8 cellular contexts compared by ENCODE assay signal in genomic region chr12:122023339-122024131, GRCh38. TPM values are rescaled to one million over a fixed set of nuclear protein-coding genes. Genes with fewer than 3 reads are reported as not detected.
DNase-seq lines count a peak whose midpoint lies in the region; ATAC-seq and TF ChIP-seq lines count a peak whose summit lies in the region.

No MANE protein-coding gene starts in this region.

- peaks cover 10% of the 10 kb centered on the region for H3K9me3 Mint-ChIP-seq in T-helper 2 cell treated with Interferon-gamma antibody and Interleukin-4, amounts not matched to agents 5 μg/mL and 100 μg/mL, for 36 hours
- H3K9me3 Mint-ChIP-seq in memory B cell = peaks cover 7% of the 10 kb centered on the region

- in situ Hi-C loops in G401 (cut with HindIII; ENCODE audit: low sequenced_read_pairs) = no loop called here

- peak overlapping the region; percentile 71 for H3K4me3 ChIP-seq in epithelial cell of proximal tubule (ENCODE audit: low read depth, low read length)

- peak overlapping the region; percentile 79 for H3K27ac ChIP-seq in KOPT-K1 (ENCODE audit: low read depth, low read length, poor library complexity, severe bottlenecking)
- peak overlapping the region; percentile 82 for H3K27ac ChIP-seq in temporal lobe (ENCODE audit: low read depth, low read length)

- peak overlapping the region; percentile 35 for H3K27ac Mint-ChIP-seq in T-helper 2 cell treated with Interferon-gamma antibody and Interleukin-4, amounts not matched to agents 5 μg/mL and 100 μg/mL, for 36 hours
- H3K27ac Mint-ChIP-seq in memory B cell = peak overlapping the region; percentile 68

- H3K4me1 Mint-ChIP-seq in T-helper 2 cell treated with Interferon-gamma antibody and Interleukin-4, amounts not matched to agents 5 μg/mL and 100 μg/mL, for 36 hours (ENCODE audit: low read depth) = peaks cover 11% of the 10 kb centered on the region
- H3K4me1 Mint-ChIP-seq in memory B cell = peaks cover 20% of the 10 kb centered on the region

- DNase-seq in G401 (ENCODE audit: low spot score) = peak; percentile 66
- no peak for DNase-seq in T-helper 2 cell treated with Interferon-gamma antibody and Interleukin-4, amounts not matched to agents 5 μg/mL and 100 μg/mL, for 36 hours (ENCODE audit: low spot score)
- DNase-seq in epithelial cell of proximal tubule (ENCODE audit: low read depth) = no peak
- DNase-seq in memory B cell (ENCODE audit: low spot score in 2 of 2) = no peak
- DNase-seq in activated CD4-positive, CD25-positive, alpha-beta regulatory T cell (lab: John Stamatoyannopoulos, UW) = no peak

- TF ChIP-seq CTCF in epithelial cell of proximal tubule (conservative IDR thresholded peaks at IDR 0.05; ENCODE audit: low read depth, low read length) = no peak

- peak overlapping the region; percentile 79 for H3K4me3 Mint-ChIP-seq in T-helper 2 cell treated with Interferon-gamma antibody and Interleukin-4, amounts not matched to agents 5 μg/mL and 100 μg/mL, for 36 hours
- peak overlapping the region; percentile 81 for H3K4me3 Mint-ChIP-seq in memory B cell

- H3K36me3 Mint-ChIP-seq in T-helper 2 cell treated with Interferon-gamma antibody and Interleukin-4, amounts not matched to agents 5 μg/mL and 100 μg/mL, for 36 hours (ENCODE audit: low read depth) = no peaks in the 10 kb centered on the region
- peaks cover 6% of the 10 kb centered on the region for H3K36me3 Mint-ChIP-seq in memory B cell

- ATAC-seq in memory B cell (ENCODE audit: low read depth) (no peak), HG03095 (IDR thresholded peaks at IDR 0.05; ENCODE audit: unreplicated experiment) (no peak)

- H3K9me3 ChIP-seq in KOPT-K1 (ENCODE audit: insufficient read depth, low read length, poor library complexity, severe bottlenecking) = no peaks in the 10 kb centered on the region

- peaks cover 28% of the 10 kb centered on the region for H3K27me3 Mint-ChIP-seq in T-helper 2 cell treated with Interferon-gamma antibody and Interleukin-4, amounts not matched to agents 5 μg/mL and 100 μg/mL, for 36 hours (ENCODE audit: low read depth)
- peaks cover 10% of the 10 kb centered on the region for H3K27me3 Mint-ChIP-seq in memory B cell

- H3K36me3 ChIP-seq in KOPT-K1 (ENCODE audit: insufficient read depth, low read length) = no peaks in the 10 kb centered on the region

RNA-seq across cellular contexts. Expression of gene BCL7A, which starts 1.9 kb away (rescaled TPM):
- 10.6 and 16.1 TPM in 2 replicates for total RNA-seq in G401 (2014; rRNA removed; shearing (Covaris generic))
- total RNA-seq in epithelial cell of proximal tubule = 12.4 and 15.3 TPM in 2 replicates
- 54.3 TPM for total RNA-seq in temporal lobe

RNA-seq across cellular contexts. Expression of gene MLXIP, which starts 55.0 kb away (rescaled TPM):
- 4.3 and 4.6 TPM in 2 replicates for total RNA-seq in G401 (2014; rRNA removed; shearing (Covaris generic))
- total RNA-seq in epithelial cell of proximal tubule = 17.5 and 18.5 TPM in 2 replicates
- 9.3 TPM for total RNA-seq in temporal lobe
